8 cellular contexts compared by ENCODE assay signal in genomic region chr16:80526418-80527061, GRCh38. TPM values are rescaled to one million over a fixed set of nuclear protein-coding genes. Genes with fewer than 3 reads are reported as not detected.
DNase-seq lines count a peak whose midpoint lies in the region; ATAC-seq and TF ChIP-seq lines count a peak whose summit lies in the region.

No MANE protein-coding gene starts in this region.

- H3K27ac Mint-ChIP-seq in activated T-cell treated with anti-CD3 and anti-CD28 coated beads, Interleukin-2, amount 50 U/mL, for 72 hours, result no peak overlapping the region

- no peaks in the 10 kb centered on the region for H3K4me1 Mint-ChIP-seq in activated T-cell treated with anti-CD3 and anti-CD28 coated beads, Interleukin-2, amount 50 U/mL, for 72 hours (ENCODE audit: low read depth)

- H3K27me3 Mint-ChIP-seq in activated T-cell treated with anti-CD3 and anti-CD28 coated beads, Interleukin-2, amount 50 U/mL, for 72 hours (ENCODE audit: low read depth), result no peaks in the 10 kb centered on the region

- DNase-seq in activated gamma-delta T cell treated with Interleukin-2 at 50 U/mL for 16 hours (peak; percentile 57), activated gamma-delta T cell (lab: John Stamatoyannopoulos, UW) (no peak), OCI-M1 (lab: John Stamatoyannopoulos, UW) (peak; percentile 59), fibroblast of pulmonary artery (ENCODE audit: low read depth) (peak; percentile 76)
- DNase-seq in activated T-cell treated with anti-CD3 and anti-CD28 coated beads, Interleukin-2, amount 50 U/mL, for 72 hours, result peak; percentile 52 to 60

- peak; percentile 93 for TF ChIP-seq CTCF in fibroblast of pulmonary artery (IDR thresholded peaks at IDR 0.05; ENCODE audit: low read length, missing control alignments)
- TF ChIP-seq CTCF in parathyroid adenoma (IDR thresholded peaks at IDR 0.05), result peak; percentile 84

- no peak overlapping the region for H3K4me3 ChIP-seq in fibroblast of pulmonary artery (replicated peaks; ENCODE audit: low read depth, low read length)
- no peak overlapping the region for H3K4me3 ChIP-seq in parathyroid adenoma (ENCODE audit: low read depth, low read length)

- no peaks in the 10 kb centered on the region for H3K36me3 Mint-ChIP-seq in activated T-cell treated with anti-CD3 and anti-CD28 coated beads, Interleukin-2, amount 50 U/mL, for 72 hours (ENCODE audit: insufficient read depth in 2 of 2)

- no peaks in the 10 kb centered on the region for H3K9me3 ChIP-seq in parathyroid adenoma (ENCODE audit: control insufficient read depth, low read length)

- H3K27ac ChIP-seq in parathyroid adenoma, result no peak overlapping the region

- H3K79me2 ChIP-seq in parathyroid adenoma, result no peaks in the 10 kb centered on the region

- H3K9me3 Mint-ChIP-seq in activated T-cell treated with anti-CD3 and anti-CD28 coated beads, Interleukin-2, amount 50 U/mL, for 72 hours, result no peaks in the 10 kb centered on the region

- no peak overlapping the region for H3K4me3 Mint-ChIP-seq in activated T-cell treated with anti-CD3 and anti-CD28 coated beads, Interleukin-2, amount 50 U/mL, for 72 hours

- no peaks in the 10 kb centered on the region for H3K27me3 ChIP-seq in parathyroid adenoma (ENCODE audit: control insufficient read depth, insufficient read depth, low read length)

- ATAC-seq in HG03135 (IDR thresholded peaks at IDR 0.05; ENCODE audit: unreplicated experiment) (peak; percentile 70), HG02763 (IDR thresholded peaks at IDR 0.05; ENCODE audit: unreplicated experiment) (no peak)
- ATAC-seq in activated T-cell treated with anti-CD3 and anti-CD28 coated beads, Interleukin-2, amount 50 U/mL, for 72 hours (replicated peaks in 1 of 2), result peak; percentile 47 to 59

- H2AFZ ChIP-seq in parathyroid adenoma, result no peak overlapping the region

- no peak overlapping the region for H3K9ac ChIP-seq in parathyroid adenoma

- no peaks in the 10 kb centered on the region for H3K4me1 ChIP-seq in parathyroid adenoma

- no peak overlapping the region for H3K4me2 ChIP-seq in parathyroid adenoma (ENCODE audit: low read length)

- no peaks in the 10 kb centered on the region for H3K36me3 ChIP-seq in parathyroid adenoma (ENCODE audit: control insufficient read depth, insufficient read depth, low read length)

RNA-seq across cellular contexts. Expression of gene DYNLRB2, which starts 14.3 kb away (rescaled TPM):
- total RNA-seq in activated T-cell treated with anti-CD3 and anti-CD28 coated beads, Interleukin-2, amount 50 U/mL, for 72 hours, result 1 to 10 TPM in 1 of 2 donors, not detected in 1; 1.5 TPM
